Comparison of ENCODE assay signal across 9 cellular contexts in genomic region chr18:51278045-51278649, GRCh38.
A peak's percentile ranks its signal among the peaks of the same experiment; 100 is the strongest.
DNase-seq lines count a peak whose midpoint lies in the region; ATAC-seq, FAIRE-seq and TF ChIP-seq lines count a peak whose summit lies in the region.
"Had no signal": no experiment of that assay in that cellular context is flagged by ENCODE, and none has a peak within 500 bp of the region (broad histone marks: within the 10 kb centered on the region; RNA-seq: fewer than 3 reads in every experiment).

No MANE protein-coding gene starts in this region.

- peaks cover 2% of the 10 kb centered on the region for H3K4me1 Mint-ChIP-seq in nephron progenitor cell

- H3K27ac Mint-ChIP-seq in nephron progenitor cell: no peak overlapping the region
- H3K27ac Mint-ChIP-seq: T-helper 1 cell treated with Interleukin-12 subunit alpha and Interleukin-12 subunit beta and Interleukin-4 antibody, amounts not matched to agents 30 μg/mL and 1 μg/mL, for 36 hours had no signal

- no peak for ATAC-seq in GM19395 (IDR thresholded peaks at IDR 0.05; ENCODE audit: unreplicated experiment)

- H3K4me3 Mint-ChIP-seq in nephron progenitor cell: no peak overlapping the region
- H3K4me3 Mint-ChIP-seq: T-helper 1 cell treated with Interleukin-12 subunit alpha and Interleukin-12 subunit beta and Interleukin-4 antibody, amounts not matched to agents 30 μg/mL and 1 μg/mL, for 36 hours had no signal

- peaks cover 17% of the 10 kb centered on the region for H3K27me3 Mint-ChIP-seq in nephron progenitor cell (ENCODE audit: low read depth, poor library complexity)

- H3K4me3 ChIP-seq in LNCaP clone FGC (ENCODE audit: low read depth, low read length): no peak overlapping the region

- DNase-seq in ELF-1 (ENCODE audit: low read depth, low spot score) (peak; percentile 63), LNCaP clone FGC (ENCODE audit: low read depth) (peak; percentile 39), SW480 (ENCODE audit: low spot score) (peak; percentile 41), dermis blood vessel endothelial cell (peak; percentile 36), nephron progenitor cell (peak; percentile 60), SK-N-DZ (ENCODE audit: low spot score) (no peak), GM19239 (ENCODE audit: insufficient read length, low spot score) (no peak)

- FAIRE-seq in GM19239 (lab: Jason Lieb, UNC): no peak

- no peaks in the 10 kb centered on the region for H3K9me3 Mint-ChIP-seq in nephron progenitor cell
- H3K9me3 Mint-ChIP-seq: T-helper 1 cell treated with Interleukin-12 subunit alpha and Interleukin-12 subunit beta and Interleukin-4 antibody, amounts not matched to agents 30 μg/mL and 1 μg/mL, for 36 hours had no signal

- peak; percentile 86 for TF ChIP-seq CTCF in LNCaP clone FGC (IDR thresholded peaks at IDR 0.05; ENCODE audit: control insufficient read depth, extremely low read depth, insufficient read depth)
- peak; percentile 67 for TF ChIP-seq CTCF in nephron progenitor cell (IDR thresholded peaks at IDR 0.05)

- no peaks in the 10 kb centered on the region for H3K36me3 Mint-ChIP-seq in nephron progenitor cell (ENCODE audit: low read depth)

Comparison
In these comparisons a context has a peak if more than half of its experiments do, and no peak if none do; other contexts are left out.
1. DNase-seq: peak in ELF-1 (single experiment), LNCaP clone FGC (single experiment), SW480 (single experiment), dermis blood vessel endothelial cell (single experiment) and nephron progenitor cell (single experiment); none in SK-N-DZ (single experiment) and GM19239 (single experiment).